1 cellular context compared by ENCODE assay signal in the genomic region with DNA sequence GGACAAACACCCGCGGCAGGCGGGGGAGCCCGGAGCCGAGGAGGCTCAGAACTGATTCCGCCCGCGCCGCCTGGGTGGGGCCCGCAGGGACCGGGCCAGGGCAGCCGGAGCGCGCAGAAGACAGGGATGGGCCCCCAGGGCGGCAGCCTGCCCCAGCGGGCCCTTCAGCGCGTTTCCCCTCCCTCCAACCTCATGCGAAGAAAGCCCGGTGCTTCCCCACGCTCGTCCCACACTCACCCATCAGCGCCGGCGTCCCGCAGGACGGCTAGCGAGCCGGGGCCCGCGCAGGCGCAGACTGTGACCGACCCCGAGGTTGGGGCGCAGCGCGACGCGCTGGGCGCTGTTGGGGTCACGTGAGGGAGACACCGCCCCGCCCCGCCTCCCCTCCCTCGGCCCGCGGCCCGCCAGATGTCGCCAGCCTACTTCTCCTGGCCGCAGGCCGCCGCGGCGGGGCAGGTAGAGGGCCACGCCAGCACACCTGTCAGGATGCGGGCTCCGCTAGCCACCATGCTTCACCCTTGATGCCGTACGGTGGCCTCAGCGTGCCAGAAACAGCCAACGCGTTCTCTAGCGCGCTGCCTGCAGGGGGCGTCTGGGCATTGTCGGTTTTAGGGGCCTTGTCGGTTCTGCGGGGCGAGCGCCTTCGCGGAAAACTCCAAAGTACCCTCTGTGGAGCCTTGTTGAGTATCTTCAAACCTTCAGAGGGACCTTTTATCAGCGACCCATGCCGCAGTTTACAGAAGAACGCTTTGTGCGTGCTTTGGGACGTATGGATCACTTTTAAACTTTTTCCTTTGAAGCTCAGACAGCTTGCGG.
TF ChIP-seq lines count a peak whose summit lies in the region.

A gene with protein sequence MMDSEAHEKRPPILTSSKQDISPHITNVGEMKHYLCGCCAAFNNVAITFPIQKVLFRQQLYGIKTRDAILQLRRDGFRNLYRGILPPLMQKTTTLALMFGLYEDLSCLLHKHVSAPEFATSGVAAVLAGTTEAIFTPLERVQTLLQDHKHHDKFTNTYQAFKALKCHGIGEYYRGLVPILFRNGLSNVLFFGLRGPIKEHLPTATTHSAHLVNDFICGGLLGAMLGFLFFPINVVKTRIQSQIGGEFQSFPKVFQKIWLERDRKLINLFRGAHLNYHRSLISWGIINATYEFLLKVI (minus strand): TSS at position 297 of the 816 bp plus-strand sequence. CDS start 15,577 bp downstream, outside the sequence.

TF ChIP-seq in HEK293, 187 proteins besides CTCF, POLR2A, EP300 and RAD21 (continued from another document and continues in another):
- TF ChIP-seq, protein P1, sequence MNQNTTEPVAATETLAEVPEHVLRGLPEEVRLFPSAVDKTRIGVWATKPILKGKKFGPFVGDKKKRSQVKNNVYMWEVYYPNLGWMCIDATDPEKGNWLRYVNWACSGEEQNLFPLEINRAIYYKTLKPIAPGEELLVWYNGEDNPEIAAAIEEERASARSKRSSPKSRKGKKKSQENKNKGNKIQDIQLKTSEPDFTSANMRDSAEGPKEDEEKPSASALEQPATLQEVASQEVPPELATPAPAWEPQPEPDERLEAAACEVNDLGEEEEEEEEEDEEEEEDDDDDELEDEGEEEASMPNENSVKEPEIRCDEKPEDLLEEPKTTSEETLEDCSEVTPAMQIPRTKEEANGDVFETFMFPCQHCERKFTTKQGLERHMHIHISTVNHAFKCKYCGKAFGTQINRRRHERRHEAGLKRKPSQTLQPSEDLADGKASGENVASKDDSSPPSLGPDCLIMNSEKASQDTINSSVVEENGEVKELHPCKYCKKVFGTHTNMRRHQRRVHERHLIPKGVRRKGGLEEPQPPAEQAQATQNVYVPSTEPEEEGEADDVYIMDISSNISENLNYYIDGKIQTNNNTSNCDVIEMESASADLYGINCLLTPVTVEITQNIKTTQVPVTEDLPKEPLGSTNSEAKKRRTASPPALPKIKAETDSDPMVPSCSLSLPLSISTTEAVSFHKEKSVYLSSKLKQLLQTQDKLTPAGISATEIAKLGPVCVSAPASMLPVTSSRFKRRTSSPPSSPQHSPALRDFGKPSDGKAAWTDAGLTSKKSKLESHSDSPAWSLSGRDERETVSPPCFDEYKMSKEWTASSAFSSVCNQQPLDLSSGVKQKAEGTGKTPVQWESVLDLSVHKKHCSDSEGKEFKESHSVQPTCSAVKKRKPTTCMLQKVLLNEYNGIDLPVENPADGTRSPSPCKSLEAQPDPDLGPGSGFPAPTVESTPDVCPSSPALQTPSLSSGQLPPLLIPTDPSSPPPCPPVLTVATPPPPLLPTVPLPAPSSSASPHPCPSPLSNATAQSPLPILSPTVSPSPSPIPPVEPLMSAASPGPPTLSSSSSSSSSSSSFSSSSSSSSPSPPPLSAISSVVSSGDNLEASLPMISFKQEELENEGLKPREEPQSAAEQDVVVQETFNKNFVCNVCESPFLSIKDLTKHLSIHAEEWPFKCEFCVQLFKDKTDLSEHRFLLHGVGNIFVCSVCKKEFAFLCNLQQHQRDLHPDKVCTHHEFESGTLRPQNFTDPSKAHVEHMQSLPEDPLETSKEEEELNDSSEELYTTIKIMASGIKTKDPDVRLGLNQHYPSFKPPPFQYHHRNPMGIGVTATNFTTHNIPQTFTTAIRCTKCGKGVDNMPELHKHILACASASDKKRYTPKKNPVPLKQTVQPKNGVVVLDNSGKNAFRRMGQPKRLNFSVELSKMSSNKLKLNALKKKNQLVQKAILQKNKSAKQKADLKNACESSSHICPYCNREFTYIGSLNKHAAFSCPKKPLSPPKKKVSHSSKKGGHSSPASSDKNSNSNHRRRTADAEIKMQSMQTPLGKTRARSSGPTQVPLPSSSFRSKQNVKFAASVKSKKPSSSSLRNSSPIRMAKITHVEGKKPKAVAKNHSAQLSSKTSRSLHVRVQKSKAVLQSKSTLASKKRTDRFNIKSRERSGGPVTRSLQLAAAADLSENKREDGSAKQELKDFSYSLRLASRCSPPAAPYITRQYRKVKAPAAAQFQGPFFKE (tag by site-specific recombination; IDR thresholded peaks at IDR 0.05; ENCODE audit: borderline replicate concordance), result no peak
- TF ChIP-seq MZF1 (tag by site-specific recombination; IDR thresholded peaks at IDR 0.05; ENCODE audit: borderline replicate concordance) (no peak), ZNF239 (tag by site-specific recombination; IDR thresholded peaks at IDR 0.05) (no peak), GLIS2 (tag by site-specific recombination; IDR thresholded peaks at IDR 0.05) (peak; percentile 2), KLF7 (tag by site-specific recombination; IDR thresholded peaks at IDR 0.05; ENCODE audit: borderline replicate concordance) (no peak; the same call in none of the 2 replicates), ZNF558 (tag by site-specific recombination; IDR thresholded peaks at IDR 0.05) (no peak), ZNF202 (tag by site-specific recombination; IDR thresholded peaks at IDR 0.05; ENCODE audit: borderline replicate concordance) (no peak), ZNF157 (tag by site-specific recombination; IDR thresholded peaks at IDR 0.05) (no peak), ZNF768 (tag by site-specific recombination; IDR thresholded peaks at IDR 0.05) (no peak), GLIS1 (tag by site-specific recombination; IDR thresholded peaks at IDR 0.05) (peak; percentile 54; the same call in 1 of the 2 replicates), ZNF266 (tag by site-specific recombination; IDR thresholded peaks at IDR 0.05; ENCODE audit: low read depth) (no peak), SCRT1 (tag by site-specific recombination; IDR thresholded peaks at IDR 0.05; ENCODE audit: borderline replicate concordance) (no peak), ZXDB (tag by site-specific recombination; IDR thresholded peaks at IDR 0.05) (peak; percentile 68), ZNF670 (tag by site-specific recombination; IDR thresholded peaks at IDR 0.05; ENCODE audit: low read depth) (no peak), ZNF777 (tag by site-specific recombination; IDR thresholded peaks at IDR 0.05; ENCODE audit: borderline replicate concordance) (no peak), ZBTB8A (tag by site-specific recombination; IDR thresholded peaks at IDR 0.05) (peak; percentile 88), ZNF510 (tag by site-specific recombination; IDR thresholded peaks at IDR 0.05; ENCODE audit: insufficient replicate concordance) (no peak), ZNF16 (tag by site-specific recombination; IDR thresholded peaks at IDR 0.05; ENCODE audit: low read depth) (no peak), SP7 (tag by site-specific recombination; IDR thresholded peaks at IDR 0.05) (peak; percentile 80), ZBTB17 (tag by site-specific recombination; IDR thresholded peaks at IDR 0.05) (no peak), ZNF292 (tag by site-specific recombination; IDR thresholded peaks at IDR 0.05; ENCODE audit: borderline replicate concordance, low read depth) (no peak), ZNF76 (tag by site-specific recombination; IDR thresholded peaks at IDR 0.05; ENCODE audit: borderline replicate concordance, low read depth) (peak; percentile 47; the same call in 1 of the 2 replicates), YY1 (tag by site-specific recombination; IDR thresholded peaks at IDR 0.05) (peak; percentile 77; the same call in 1 of the 2 replicates), ZNF37A (tag by site-specific recombination; IDR thresholded peaks at IDR 0.05) (no peak), REPIN1 (tag by site-specific recombination; IDR thresholded peaks at IDR 0.05; ENCODE audit: low read depth) (no peak), ZNF114 (tag by site-specific recombination; IDR thresholded peaks at IDR 0.05) (no peak), ZNF169 (tag by site-specific recombination; IDR thresholded peaks at IDR 0.05) (no peak), ZNF184 (tag by site-specific recombination; IDR thresholded peaks at IDR 0.05) (no peak), ZNF416 (tag by site-specific recombination; IDR thresholded peaks at IDR 0.05) (no peak), ZNF350 (tag by site-specific recombination; IDR thresholded peaks at IDR 0.05) (no peak), YY2 (tag by site-specific recombination; IDR thresholded peaks at IDR 0.05) (peak; percentile 81), ZNF843 (tag by site-specific recombination; IDR thresholded peaks at IDR 0.05) (no peak; the same call in 1 of the 2 replicates), ZNF791 (tag by site-specific recombination; IDR thresholded peaks at IDR 0.05) (no peak), HOXD13 (CRISPR knock-in tag; IDR thresholded peaks at IDR 0.05; ENCODE audit: borderline replicate concordance) (no peak)
- TF ChIP-seq, protein P2, sequence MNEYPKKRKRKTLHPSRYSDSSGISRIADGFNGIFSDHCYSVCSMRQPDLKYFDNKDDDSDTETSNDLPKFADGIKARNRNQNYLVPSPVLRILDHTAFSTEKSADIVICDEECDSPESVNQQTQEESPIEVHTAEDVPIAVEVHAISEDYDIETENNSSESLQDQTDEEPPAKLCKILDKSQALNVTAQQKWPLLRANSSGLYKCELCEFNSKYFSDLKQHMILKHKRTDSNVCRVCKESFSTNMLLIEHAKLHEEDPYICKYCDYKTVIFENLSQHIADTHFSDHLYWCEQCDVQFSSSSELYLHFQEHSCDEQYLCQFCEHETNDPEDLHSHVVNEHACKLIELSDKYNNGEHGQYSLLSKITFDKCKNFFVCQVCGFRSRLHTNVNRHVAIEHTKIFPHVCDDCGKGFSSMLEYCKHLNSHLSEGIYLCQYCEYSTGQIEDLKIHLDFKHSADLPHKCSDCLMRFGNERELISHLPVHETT (tag by site-specific recombination; IDR thresholded peaks at IDR 0.05), result peak; percentile 67; the same call in 1 of the 2 replicates
- TF ChIP-seq, protein P3, sequence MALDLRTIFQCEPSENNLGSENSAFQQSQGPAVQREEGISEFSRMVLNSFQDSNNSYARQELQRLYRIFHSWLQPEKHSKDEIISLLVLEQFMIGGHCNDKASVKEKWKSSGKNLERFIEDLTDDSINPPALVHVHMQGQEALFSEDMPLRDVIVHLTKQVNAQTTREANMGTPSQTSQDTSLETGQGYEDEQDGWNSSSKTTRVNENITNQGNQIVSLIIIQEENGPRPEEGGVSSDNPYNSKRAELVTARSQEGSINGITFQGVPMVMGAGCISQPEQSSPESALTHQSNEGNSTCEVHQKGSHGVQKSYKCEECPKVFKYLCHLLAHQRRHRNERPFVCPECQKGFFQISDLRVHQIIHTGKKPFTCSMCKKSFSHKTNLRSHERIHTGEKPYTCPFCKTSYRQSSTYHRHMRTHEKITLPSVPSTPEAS (tag by site-specific recombination; IDR thresholded peaks at IDR 0.05), result no peak
- TF ChIP-seq, protein P4, sequence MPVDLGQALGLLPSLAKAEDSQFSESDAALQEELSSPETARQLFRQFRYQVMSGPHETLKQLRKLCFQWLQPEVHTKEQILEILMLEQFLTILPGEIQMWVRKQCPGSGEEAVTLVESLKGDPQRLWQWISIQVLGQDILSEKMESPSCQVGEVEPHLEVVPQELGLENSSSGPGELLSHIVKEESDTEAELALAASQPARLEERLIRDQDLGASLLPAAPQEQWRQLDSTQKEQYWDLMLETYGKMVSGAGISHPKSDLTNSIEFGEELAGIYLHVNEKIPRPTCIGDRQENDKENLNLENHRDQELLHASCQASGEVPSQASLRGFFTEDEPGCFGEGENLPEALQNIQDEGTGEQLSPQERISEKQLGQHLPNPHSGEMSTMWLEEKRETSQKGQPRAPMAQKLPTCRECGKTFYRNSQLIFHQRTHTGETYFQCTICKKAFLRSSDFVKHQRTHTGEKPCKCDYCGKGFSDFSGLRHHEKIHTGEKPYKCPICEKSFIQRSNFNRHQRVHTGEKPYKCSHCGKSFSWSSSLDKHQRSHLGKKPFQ (tag by site-specific recombination; IDR thresholded peaks at IDR 0.05), result no peak
- TF ChIP-seq, protein P5, sequence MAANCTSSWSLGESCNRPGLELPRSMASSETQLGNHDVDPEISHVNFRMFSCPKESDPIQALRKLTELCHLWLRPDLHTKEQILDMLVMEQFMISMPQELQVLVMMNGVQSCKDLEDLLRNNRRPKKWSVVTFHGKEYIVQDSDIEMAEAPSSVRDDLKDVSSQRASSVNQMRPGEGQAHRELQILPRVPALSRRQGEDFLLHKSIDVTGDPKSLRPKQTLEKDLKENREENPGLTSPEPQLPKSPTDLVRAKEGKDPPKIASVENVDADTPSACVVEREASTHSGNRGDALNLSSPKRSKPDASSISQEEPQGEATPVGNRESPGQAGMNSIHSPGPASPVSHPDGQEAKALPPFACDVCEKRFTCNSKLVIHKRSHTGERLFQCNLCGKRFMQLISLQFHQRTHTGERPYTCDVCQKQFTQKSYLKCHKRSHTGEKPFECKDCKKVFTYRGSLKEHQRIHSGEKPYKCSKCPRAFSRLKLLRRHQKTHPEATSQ (tag by site-specific recombination; IDR thresholded peaks at IDR 0.05), result no peak
- TF ChIP-seq, protein P6, sequence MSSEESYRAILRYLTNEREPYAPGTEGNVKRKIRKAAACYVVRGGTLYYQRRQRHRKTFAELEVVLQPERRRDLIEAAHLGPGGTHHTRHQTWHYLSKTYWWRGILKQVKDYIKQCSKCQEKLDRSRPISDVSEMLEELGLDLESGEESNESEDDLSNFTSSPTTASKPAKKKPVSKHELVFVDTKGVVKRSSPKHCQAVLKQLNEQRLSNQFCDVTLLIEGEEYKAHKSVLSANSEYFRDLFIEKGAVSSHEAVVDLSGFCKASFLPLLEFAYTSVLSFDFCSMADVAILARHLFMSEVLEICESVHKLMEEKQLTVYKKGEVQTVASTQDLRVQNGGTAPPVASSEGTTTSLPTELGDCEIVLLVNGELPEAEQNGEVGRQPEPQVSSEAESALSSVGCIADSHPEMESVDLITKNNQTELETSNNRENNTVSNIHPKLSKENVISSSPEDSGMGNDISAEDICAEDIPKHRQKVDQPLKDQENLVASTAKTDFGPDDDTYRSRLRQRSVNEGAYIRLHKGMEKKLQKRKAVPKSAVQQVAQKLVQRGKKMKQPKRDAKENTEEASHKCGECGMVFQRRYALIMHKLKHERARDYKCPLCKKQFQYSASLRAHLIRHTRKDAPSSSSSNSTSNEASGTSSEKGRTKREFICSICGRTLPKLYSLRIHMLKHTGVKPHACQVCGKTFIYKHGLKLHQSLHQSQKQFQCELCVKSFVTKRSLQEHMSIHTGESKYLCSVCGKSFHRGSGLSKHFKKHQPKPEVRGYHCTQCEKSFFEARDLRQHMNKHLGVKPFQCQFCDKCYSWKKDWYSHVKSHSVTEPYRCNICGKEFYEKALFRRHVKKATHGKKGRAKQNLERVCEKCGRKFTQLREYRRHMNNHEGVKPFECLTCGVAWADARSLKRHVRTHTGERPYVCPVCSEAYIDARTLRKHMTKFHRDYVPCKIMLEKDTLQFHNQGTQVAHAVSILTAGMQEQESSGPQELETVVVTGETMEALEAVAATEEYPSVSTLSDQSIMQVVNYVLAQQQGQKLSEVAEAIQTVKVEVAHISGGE (tag by site-specific recombination; conservative IDR thresholded peaks at IDR 0.05; ENCODE audit: low read depth), result 0 out of 2 replicates have a peak, but pooled peaks have one; percentile 48
- TF ChIP-seq, protein P7, sequence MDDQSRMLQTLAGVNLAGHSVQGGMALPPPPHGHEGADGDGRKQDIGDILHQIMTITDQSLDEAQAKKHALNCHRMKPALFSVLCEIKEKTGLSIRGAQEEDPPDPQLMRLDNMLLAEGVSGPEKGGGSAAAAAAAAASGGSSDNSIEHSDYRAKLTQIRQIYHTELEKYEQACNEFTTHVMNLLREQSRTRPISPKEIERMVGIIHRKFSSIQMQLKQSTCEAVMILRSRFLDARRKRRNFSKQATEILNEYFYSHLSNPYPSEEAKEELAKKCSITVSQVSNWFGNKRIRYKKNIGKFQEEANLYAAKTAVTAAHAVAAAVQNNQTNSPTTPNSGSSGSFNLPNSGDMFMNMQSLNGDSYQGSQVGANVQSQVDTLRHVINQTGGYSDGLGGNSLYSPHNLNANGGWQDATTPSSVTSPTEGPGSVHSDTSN (CRISPR knock-in tag; IDR thresholded peaks at IDR 0.05), result peak; percentile 69; the same call in 1 of the 2 replicates
